In the genomic region with DNA sequence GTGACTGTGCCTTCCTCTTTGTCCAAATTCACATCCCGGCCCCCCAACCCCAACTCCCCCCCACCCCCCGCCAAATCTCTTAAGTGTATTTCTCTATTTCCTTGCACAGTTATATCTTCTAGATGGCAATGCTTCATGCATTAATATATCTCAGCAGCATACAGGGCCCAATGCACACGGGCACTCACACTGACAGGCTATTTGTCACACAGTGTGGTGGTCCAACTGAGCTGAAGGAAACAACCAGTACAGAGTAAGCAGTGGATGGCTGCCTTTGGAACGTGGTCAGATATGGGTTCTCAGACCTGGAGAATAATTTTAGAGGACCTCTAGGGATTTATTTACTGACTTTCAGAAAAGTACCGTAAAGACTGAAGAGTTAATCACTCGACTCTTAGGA, we compare ENCODE assay signal across 8 cellular contexts. TPM values are rescaled to one million over a fixed set of nuclear protein-coding genes. Genes with fewer than 3 reads are reported as not detected.
DNase-seq lines count a peak whose midpoint lies in the region; ATAC-seq and TF ChIP-seq lines count a peak whose summit lies in the region.

No MANE protein-coding gene starts in this region.

- peaks cover 11% of the 10 kb centered on the region for H3K79me1 ChIP-seq in mesenchymal stem cell (replicated peaks; ENCODE audit: low read length, poor library complexity, severe bottlenecking)

- no peak overlapping the region for H3K23ac ChIP-seq in mesenchymal stem cell (ENCODE audit: low read length in 2 of 2)

- no peak overlapping the region for H3K18ac ChIP-seq in mesenchymal stem cell (ENCODE audit: low read depth in 1 of 2, low read length in 2 of 2)

- 53% methylated on average over 4 of the region's 6 CpGs for WGBS in mesenchymal stem cell

- H3K4ac ChIP-seq in mesenchymal stem cell (ENCODE audit: low read depth in 1 of 2, low read length in 2 of 2), result no peak overlapping the region

- DNase-seq in AG09309 (ENCODE audit: low read depth) (no peak), breast epithelium (ENCODE audit: low spot score in 2 of 2) (no peak), mesenchymal stem cell (peak; percentile 19), NCI-H526 treated with DMSO at 0.1 percent for 48 hours (lab: John Stamatoyannopoulos, UW) (no peak)

- ATAC-seq in HG03135 (IDR thresholded peaks at IDR 0.05; ENCODE audit: unreplicated experiment) (peak; percentile 15), GM19324 (IDR thresholded peaks at IDR 0.05; ENCODE audit: low FRiP score, unreplicated experiment) (no peak), HG03439 (IDR thresholded peaks at IDR 0.05; ENCODE audit: unreplicated experiment) (no peak), HG02973 (IDR thresholded peaks at IDR 0.05; ENCODE audit: unreplicated experiment) (no peak)

- no peak overlapping the region for H2BK120ac ChIP-seq in mesenchymal stem cell (ENCODE audit: low read depth, low read length)

- H3K4me3 ChIP-seq in AG09309 (ENCODE audit: control insufficient read depth, low read depth, low read length), result peak overlapping the region; percentile 83
- H3K4me3 ChIP-seq in breast epithelium, result peak overlapping the region; percentile 84 to 98 (median 91)
- peak overlapping the region; percentile 94 to 97 for H3K4me3 ChIP-seq in mesenchymal stem cell (ENCODE audit: insufficient read depth in 1 of 2, low read depth in 1 of 2, low read length in 2 of 2)

- H3K4me1 ChIP-seq in breast epithelium (peaks cover 0 to 9% of the 10 kb centered on the region in 2 donors), mesenchymal stem cell (ENCODE audit: control insufficient read depth, insufficient read depth, low read depth, low read length) (no peaks in the 10 kb centered on the region)

- no peak for TF ChIP-seq POLR2A in breast epithelium (IDR thresholded peaks at IDR 0.05)

- H3K36me3 ChIP-seq in breast epithelium, result no peaks in the 10 kb centered on the region
- peaks cover 0 to 12% of the 10 kb centered on the region in 2 experiments for H3K36me3 ChIP-seq in mesenchymal stem cell (ENCODE audit: control insufficient read depth in 1 of 2, insufficient read depth in 2 of 2, low read depth in 1 of 2, low read length in 2 of 2)

- intact Hi-C loops in breast epithelium (cut with DNase I; ENCODE audit: low total_unique reads), result no loop called here

- peak overlapping the region; percentile 88 to 94 for H3K27ac ChIP-seq in breast epithelium
- no peak overlapping the region for H3K27ac ChIP-seq in mesenchymal stem cell (ENCODE audit: low read length, poor library complexity, severe bottlenecking)

- no peaks in the 10 kb centered on the region for H3K9me3 ChIP-seq in breast epithelium
- H3K9me3 ChIP-seq in mesenchymal stem cell (ENCODE audit: control insufficient read depth, low read length), result no peaks in the 10 kb centered on the region

- H2BK5ac ChIP-seq in mesenchymal stem cell (ENCODE audit: low read depth, low read length, poor library complexity, severe bottlenecking), result no peak overlapping the region

- H3K9ac ChIP-seq in mesenchymal stem cell (ENCODE audit: low read length), result peak overlapping the region; percentile 95

- no peak overlapping the region for H2BK15ac ChIP-seq in mesenchymal stem cell (ENCODE audit: low read depth, poor library complexity, severe bottlenecking)

- H2AFZ ChIP-seq in mesenchymal stem cell (ENCODE audit: low read depth, low read length), result no peak overlapping the region

- no peak overlapping the region for H4K91ac ChIP-seq in mesenchymal stem cell (ENCODE audit: low read length)

- no peak overlapping the region for H2BK12ac ChIP-seq in mesenchymal stem cell (ENCODE audit: low read length in 2 of 2)

- peak overlapping the region; percentile 83 for H3K4me2 ChIP-seq in mesenchymal stem cell (ENCODE audit: low read length, poor library complexity, severe bottlenecking)

- H3K14ac ChIP-seq in mesenchymal stem cell (ENCODE audit: low read length in 2 of 2), result no peak overlapping the region

- TF ChIP-seq CTCF in AG09309 (IDR thresholded peaks at IDR 0.05; ENCODE audit: control insufficient read depth, insufficient read depth, low read depth, low read length, missing control alignments) (no peak), breast epithelium (IDR thresholded peaks at IDR 0.05) (no peak)

- peak overlapping the region; percentile 99 for H4K8ac ChIP-seq in mesenchymal stem cell (ENCODE audit: low read length)

- H2AK5ac ChIP-seq in mesenchymal stem cell (ENCODE audit: low read length, severe bottlenecking), result no peak overlapping the region

- H3K27me3 ChIP-seq in breast epithelium (no peaks in the 10 kb centered on the region), mesenchymal stem cell (ENCODE audit: control insufficient read depth in 1 of 2, insufficient read depth in 1 of 2, low read length in 2 of 2) (no peaks in the 10 kb centered on the region)

RNA-seq across cellular contexts. Expression of a gene that starts 0.7 kb away (rescaled TPM):
- 10 to 100 TPM; 37.4 to 54.4 (median 45.6) TPM for total RNA-seq in breast epithelium
- 26.6 TPM for polyA plus RNA-seq in mesenchymal stem cell (2013, experiment 1 of 2)
- 27.0 TPM for polyA plus RNA-seq in mesenchymal stem cell (2013, experiment 2 of 2)

RNA-seq across cellular contexts. Expression of a gene that starts 34.5 kb away (rescaled TPM):
- not detected for total RNA-seq in breast epithelium
- not detected for polyA plus RNA-seq in mesenchymal stem cell (2013, experiment 1 of 2)
- polyA plus RNA-seq in mesenchymal stem cell (2013, experiment 2 of 2), result not detected
